ENCODE assay signal across 14 cellular contexts in genomic region chr20:53617791-53618489, GRCh38.
"Had no signal": no experiment of that assay in that cellular context is flagged by ENCODE, and none has a peak within 500 bp of the region (broad histone marks: within the 10 kb centered on the region; RNA-seq: fewer than 3 reads in every experiment).

No MANE protein-coding gene starts in this region.

- H3K36me3 ChIP-seq: prostate gland, suprapubic skin had no signal

- H3K9me3 ChIP-seq: mucosa of descending colon, prostate gland, suprapubic skin had no signal

- DNase-seq: activated CD4-positive, alpha-beta memory T cell treated with anti-CD3 and anti-CD28 coated beads, Interleukin-2, amount 10 ng/mL, durations not matched to agents 7 days and 5 days; activated CD4-positive, alpha-beta T cell treated with anti-CD3 and anti-CD28 coated beads for 36 hours; activated CD8-positive, alpha-beta memory T cell treated with anti-CD3 and anti-CD28 coated beads, Interleukin-2, amount 50 U/mL, for 4 hours; activated naive CD4-positive, alpha-beta T cell treated with anti-CD3 and anti-CD28 coated beads for 36 hours; effector memory CD4-positive, alpha-beta T cell; hypothalamus; mucosa of descending colon; naive thymus-derived CD8-positive, alpha-beta T cell; occipital lobe; stimulated activated CD4-positive, alpha-beta T cell treated with anti-CD3 and anti-CD28 coated beads, Interleukin-12 subunit alpha, Interleukin-12 subunit beta, amount 100 ng/mL, for 4 hours; stimulated activated naive CD4-positive, alpha-beta T cell treated with Interleukin-2 at 50 U/mL for 16 hours had no signal

- ATAC-seq: activated CD4-positive, alpha-beta T cell treated with anti-CD3 and anti-CD28 coated beads for 36 hours; mucosa of descending colon; naive thymus-derived CD8-positive, alpha-beta T cell had no signal

- H3K27me3 ChIP-seq: suprapubic skin had no signal

- H3K27ac ChIP-seq: prostate gland, suprapubic skin had no signal

- H3K4me3 ChIP-seq: lung, mucosa of descending colon, prostate gland, suprapubic skin had no signal
